In the genomic region with DNA sequence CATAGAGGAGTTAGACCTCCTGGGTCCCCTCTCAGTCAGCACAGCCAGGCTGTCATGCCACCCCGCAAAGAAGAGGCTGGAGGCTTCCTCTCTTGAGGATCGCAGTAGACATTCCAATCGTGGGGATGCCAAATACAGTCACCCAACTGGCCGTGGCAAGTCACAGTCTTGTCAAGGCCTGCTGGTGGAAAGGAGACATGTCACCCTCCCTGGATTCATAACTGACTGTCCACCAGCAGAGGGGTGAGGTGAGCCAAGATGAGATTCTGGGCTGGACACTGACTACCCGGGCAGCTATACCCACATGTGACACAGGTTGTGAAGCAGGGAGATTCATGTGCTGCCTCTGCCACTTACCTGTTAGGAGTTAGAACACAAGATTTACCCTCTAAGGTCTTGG, we compare ENCODE assay signal across 15 cellular contexts.
"Had no signal": no experiment of that assay in that cellular context is flagged by ENCODE, and none has a peak within 500 bp of the region (broad histone marks: within the 10 kb centered on the region; RNA-seq: fewer than 3 reads in every experiment).

No MANE protein-coding gene starts in this region.

- H3K4me1 ChIP-seq: lower lobe of right lung, transverse colon had no signal

- H3K27ac ChIP-seq: cardiac muscle cell, lower lobe of right lung, neutrophil, transverse colon, VCaP had no signal

- H3K4me3 ChIP-seq: cardiac muscle cell, lower lobe of right lung, transverse colon had no signal

- H3K9me3 ChIP-seq: lower lobe of right lung, neutrophil, transverse colon had no signal

- H3K36me3 ChIP-seq: cardiac muscle cell, lower lobe of right lung, neutrophil, transverse colon had no signal

- DNase-seq: activated CD4-positive, alpha-beta T cell treated with anti-CD3 and anti-CD28 coated beads for 4 hours; activated CD8-positive, alpha-beta memory T cell treated with anti-CD3 and anti-CD28 coated beads, Interleukin-2, amount 50 U/mL, for 48 hours; activated CD8-positive, alpha-beta T cell treated with anti-CD3 and anti-CD28 coated beads for 36 hours; aorta; hippocampal formation; lower lobe of right lung; naive thymus-derived CD4-positive, alpha-beta T cell; right cardiac atrium; T1000; transverse colon had no signal

- H3K27me3 ChIP-seq: cardiac muscle cell, neutrophil, transverse colon had no signal

- ATAC-seq: activated CD8-positive, alpha-beta T cell treated with anti-CD3 and anti-CD28 coated beads for 36 hours; lower lobe of right lung; naive thymus-derived CD4-positive, alpha-beta T cell; right cardiac atrium; stimulated activated memory B cell treated with anti-CD40 and anti-IgM and Interleukin-4, amounts not matched to agents 10 μg/mL and 1 μg/mL and 100 μg/mL, for 72 hours had no signal

- FAIRE-seq: colon had no signal
